ENCODE assay signal across 21 cellular contexts in the genomic region with DNA sequence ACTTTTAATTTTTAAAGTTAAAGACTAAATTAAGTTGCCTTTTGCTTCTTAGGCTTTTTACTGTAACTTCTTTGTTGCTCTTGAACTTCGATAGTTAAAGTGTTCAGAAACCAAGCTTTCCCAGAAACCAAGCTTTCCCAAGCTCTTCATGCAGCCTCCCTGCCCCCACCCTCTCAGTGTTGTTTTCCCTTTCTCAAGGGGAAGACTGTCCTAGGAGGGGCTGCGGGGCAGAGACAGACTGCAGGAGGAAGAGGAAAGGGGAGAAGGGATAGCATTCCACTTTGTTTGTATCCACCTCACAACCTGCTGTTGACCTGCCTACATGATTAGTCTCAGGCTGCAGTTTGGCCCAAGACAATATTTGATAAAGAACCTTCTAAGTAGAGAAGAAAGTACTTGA. TPM values are rescaled to one million over a fixed set of nuclear protein-coding genes. Genes with fewer than 3 reads are reported as not detected.
DNase-seq lines count a peak whose midpoint lies in the region; ATAC-seq and TF ChIP-seq lines count a peak whose summit lies in the region.
"Had no signal": no experiment of that assay in that cellular context is flagged by ENCODE, and none has a peak within 500 bp of the region (broad histone marks: within the 10 kb centered on the region; RNA-seq: fewer than 3 reads in every experiment).

No MANE protein-coding gene starts in this region.

- intact Hi-C loops in breast epithelium (cut with DNase I; ENCODE audit: low total_unique reads), result no loop called here

- TF ChIP-seq CTCF in VCaP (conservative IDR thresholded peaks at IDR 0.05) (no peak), breast epithelium (IDR thresholded peaks at IDR 0.05) (no peak)

- H3K4me3 ChIP-seq in Karpas-422 (ENCODE audit: low read length) (no peak overlapping the region), breast epithelium (no peak overlapping the region)
- H3K4me3 ChIP-seq: adrenal gland, dorsolateral prefrontal cortex, HAP-1, psoas muscle had no signal

- H3K9me3 ChIP-seq in Karpas-422 (ENCODE audit: low read length) (no peaks in the 10 kb centered on the region), breast epithelium (no peaks in the 10 kb centered on the region)
- H3K9me3 ChIP-seq: adrenal gland, HAP-1, psoas muscle had no signal

- no peaks in the 10 kb centered on the region for H4K20me1 ChIP-seq in Karpas-422 (ENCODE audit: insufficient read depth, low read depth, low read length)

- POLR2A ChIA-PET in activated CD4-positive, alpha-beta memory T cell treated with anti-CD3 and anti-CD28 coated beads, Interleukin-2, amount 10 ng/mL, durations not matched to agents 7 days and 5 days (lab: Charles Lee), result interaction anchor here (1.2 kb wide), 1 partner anchor 78 kb away, joined by 3 read pairs; no protein-coding TSS in a partner anchor

- CTCF ChIA-PET in activated CD4-positive, alpha-beta memory T cell treated with anti-CD3 and anti-CD28 coated beads, Interleukin-2, amount 10 ng/mL, durations not matched to agents 7 days and 5 days (lab: Charles Lee), result interaction anchor here (0.8 to 2.0 kb wide), 7 partner anchors 14 to 142 kb away, joined by 3 to 8 read pairs (median 5); a partner anchor contains a TSS

- H2AFZ ChIP-seq in Karpas-422 (ENCODE audit: low read length), result no peak overlapping the region

- no peaks in the 10 kb centered on the region for H3K79me2 ChIP-seq in Karpas-422 (ENCODE audit: low read length)

- no peak for TF ChIP-seq POLR2A in breast epithelium (IDR thresholded peaks at IDR 0.05)

- no peaks in the 10 kb centered on the region for H3K36me3 Mint-ChIP-seq in stimulated activated naive B cell treated with anti-CD40 and anti-IgM and Interleukin-4, amounts not matched to agents 10 μg/mL and 1 μg/mL and 100 μg/mL, for 72 hours
- H3K36me3 Mint-ChIP-seq in activated CD4-positive, alpha-beta memory T cell treated with anti-CD3 and anti-CD28 coated beads, Interleukin-2, amount 10 ng/mL, durations not matched to agents 7 days and 5 days (ENCODE audit: low read depth), result no peaks in the 10 kb centered on the region

- H3K27me3 Mint-ChIP-seq in stimulated activated naive B cell treated with anti-CD40 and anti-IgM and Interleukin-4, amounts not matched to agents 10 μg/mL and 1 μg/mL and 100 μg/mL, for 72 hours, result no peaks in the 10 kb centered on the region
- peaks cover 26% of the 10 kb centered on the region for H3K27me3 Mint-ChIP-seq in activated CD4-positive, alpha-beta memory T cell treated with anti-CD3 and anti-CD28 coated beads, Interleukin-2, amount 10 ng/mL, durations not matched to agents 7 days and 5 days

- no peak overlapping the region for H3K9ac ChIP-seq in Karpas-422 (ENCODE audit: low read length)

- H3K4me1 ChIP-seq in Karpas-422 (ENCODE audit: low read length) (peaks cover 49% of the 10 kb centered on the region), breast epithelium (no peaks in the 10 kb centered on the region)
- H3K4me1 ChIP-seq: HAP-1 had no signal

- 0 out of 2 replicates have a peak overlapping the region, but pooled peaks have one; percentile 15 for H3K27ac ChIP-seq in Karpas-422 (ENCODE audit: low read length)
- H3K27ac ChIP-seq in VCaP, result peak overlapping the region; percentile 60
- H3K27ac ChIP-seq in breast epithelium, result no peak overlapping the region
- H3K27ac ChIP-seq: adrenal gland, psoas muscle had no signal

- no peak for ATAC-seq in stimulated activated naive B cell treated with anti-CD40 and anti-IgM and Interleukin-4, amounts not matched to agents 10 μg/mL and 1 μg/mL and 100 μg/mL, for 72 hours (replicated peaks)
- ATAC-seq: Panc1, psoas muscle had no signal

- H3K27me3 ChIP-seq in Karpas-422 (ENCODE audit: low read length) (no peaks in the 10 kb centered on the region), breast epithelium (no peaks in the 10 kb centered on the region)
- H3K27me3 ChIP-seq: adrenal gland, dorsolateral prefrontal cortex had no signal

- H3K27ac Mint-ChIP-seq in stimulated activated naive B cell treated with anti-CD40 and anti-IgM and Interleukin-4, amounts not matched to agents 10 μg/mL and 1 μg/mL and 100 μg/mL, for 72 hours, result peak overlapping the region; percentile 9
- no peak overlapping the region for H3K27ac Mint-ChIP-seq in activated CD4-positive, alpha-beta memory T cell treated with anti-CD3 and anti-CD28 coated beads, Interleukin-2, amount 10 ng/mL, durations not matched to agents 7 days and 5 days

- H3K36me3 ChIP-seq in Karpas-422 (ENCODE audit: insufficient read depth, low read length), result no peaks in the 10 kb centered on the region
- H3K36me3 ChIP-seq in breast epithelium, result no peaks in the 10 kb centered on the region
- H3K36me3 ChIP-seq: adrenal gland, HAP-1 had no signal

- DNase-seq in Karpas-422, result no peak
- peak; percentile 63 for DNase-seq in iPS-NIHi7 (ENCODE audit: extremely low spot score)
- DNase-seq in stimulated activated naive B cell treated with anti-CD40 and anti-IgM and Interleukin-4, amounts not matched to agents 10 μg/mL and 1 μg/mL and 100 μg/mL, for 72 hours, result no peak
- no peak for DNase-seq in breast epithelium (ENCODE audit: low spot score in 2 of 2)
- DNase-seq in NCI-H526 treated with DMSO at 0.1 percent for 48 hours (lab: John Stamatoyannopoulos, UW), result no peak
- no peak for DNase-seq in activated CD4-positive, alpha-beta memory T cell treated with anti-CD3 and anti-CD28 coated beads, Interleukin-2, amount 10 ng/mL, durations not matched to agents 7 days and 5 days
- DNase-seq in ureter (ENCODE audit: low spot score), result no peak
- DNase-seq: activated CD4-positive, alpha-beta T cell treated with anti-CD3 and anti-CD28 coated beads, Interleukin-2, amount 50 U/mL, for 48 hours; activated gamma-delta T cell treated with Interleukin-2 at 50 U/mL for 16 hours; adrenal gland; caudate nucleus; dorsolateral prefrontal cortex; foreskin melanocyte; mesenchymal stem cell; NCI-H510A treated with DMSO at 0.1 percent for 48 hours; psoas muscle; T-helper 2 cell had no signal

- H3K4me2 ChIP-seq in Karpas-422 (ENCODE audit: low read depth, low read length, poor library complexity, severe bottlenecking), result peak overlapping the region; percentile 2

- H3K9me2 ChIP-seq in Karpas-422 (replicated peaks; ENCODE audit: insufficient read depth, low read length), result no peaks in the 10 kb centered on the region

- peaks cover 11 to 41% of the 10 kb centered on the region in 2 donors for H3K4me1 Mint-ChIP-seq in stimulated activated naive B cell treated with anti-CD40 and anti-IgM and Interleukin-4, amounts not matched to agents 10 μg/mL and 1 μg/mL and 100 μg/mL, for 72 hours
- H3K4me1 Mint-ChIP-seq in activated CD4-positive, alpha-beta memory T cell treated with anti-CD3 and anti-CD28 coated beads, Interleukin-2, amount 10 ng/mL, durations not matched to agents 7 days and 5 days, result no peaks in the 10 kb centered on the region
- H3K4me1 Mint-ChIP-seq: neural crest cell had no signal

- H3K9me3 Mint-ChIP-seq in stimulated activated naive B cell treated with anti-CD40 and anti-IgM and Interleukin-4, amounts not matched to agents 10 μg/mL and 1 μg/mL and 100 μg/mL, for 72 hours, result no peaks in the 10 kb centered on the region
- H3K9me3 Mint-ChIP-seq in activated CD4-positive, alpha-beta memory T cell treated with anti-CD3 and anti-CD28 coated beads, Interleukin-2, amount 10 ng/mL, durations not matched to agents 7 days and 5 days, result no peaks in the 10 kb centered on the region
- H3K9me3 Mint-ChIP-seq: neural crest cell had no signal

- no peak overlapping the region for H3K4me3 Mint-ChIP-seq in stimulated activated naive B cell treated with anti-CD40 and anti-IgM and Interleukin-4, amounts not matched to agents 10 μg/mL and 1 μg/mL and 100 μg/mL, for 72 hours
- no peak overlapping the region for H3K4me3 Mint-ChIP-seq in activated CD4-positive, alpha-beta memory T cell treated with anti-CD3 and anti-CD28 coated beads, Interleukin-2, amount 10 ng/mL, durations not matched to agents 7 days and 5 days
- H3K4me3 Mint-ChIP-seq: neural crest cell had no signal

RNA-seq across cellular contexts. Expression of a gene that starts 39.0 kb away (rescaled TPM):
- total RNA-seq in Karpas-422 (2014; rRNA removed; shearing (Covaris generic); ENCODE audit: low replicate concordance), result 0.61 and 1.7 TPM in 2 replicates
- total RNA-seq in breast epithelium (10 to 100 TPM; 12.1 to 14.7 (median 14.4) TPM), ureter (8.9 TPM)
- 10 to 100 TPM; 12.7 to 17.2 TPM for total RNA-seq in activated CD4-positive, alpha-beta memory T cell treated with anti-CD3 and anti-CD28 coated beads, Interleukin-2, amount 10 ng/mL, durations not matched to agents 7 days and 5 days

Comparison
In these comparisons a context has a peak if more than half of its experiments do, and no peak if none do; other contexts are left out.
1. H3K27ac ChIP-seq: peak in Karpas-422 (single experiment) and VCaP (single experiment); none in breast epithelium (0 of 2).